Comparison of ENCODE assay signal across 1 cellular context in genomic region chr14:75531660-75532317, GRCh38.
TF ChIP-seq lines count a peak whose summit lies in the region.

No MANE protein-coding gene starts in this region.

TF ChIP-seq in A549, 52 proteins besides CTCF, POLR2A, EP300 and RAD21 (continued from another document):
- TF ChIP-seq REST (IDR thresholded peaks at IDR 0.05) (no peak), PHF8 (IDR thresholded peaks at IDR 0.05; ENCODE audit: borderline replicate concordance, low read depth) (no peak), ZSCAN20 (CRISPR knock-in tag; IDR thresholded peaks at IDR 0.05) (no peak), NPAS2 (CRISPR knock-in tag; IDR thresholded peaks at IDR 0.05; ENCODE audit: borderline replicate concordance) (no peak), RFX5 (IDR thresholded peaks at IDR 0.05) (no peak), USF2 (IDR thresholded peaks at IDR 0.05) (no peak), CEBPB (IDR thresholded peaks at IDR 0.05) (peak; percentile 79 to 84), PBX3 (IDR thresholded peaks at IDR 0.05) (no peak), FOSL2 (IDR thresholded peaks at IDR 0.05) (peak; percentile 77), FOSL2 (CRISPR knock-in tag; IDR thresholded peaks at IDR 0.05) (peak; percentile 90), ZC3H11A (IDR thresholded peaks at IDR 0.05) (no peak), EHMT2 (IDR thresholded peaks at IDR 0.05; ENCODE audit: low read depth) (no peak), TFCP2L1 (CRISPR knock-in tag; IDR thresholded peaks at IDR 0.05) (no peak), ELK1 (IDR thresholded peaks at IDR 0.05; ENCODE audit: low read depth, low read length) (no peak), TP53 (CRISPR knock-in tag; IDR thresholded peaks at IDR 0.05) (no peak), ESRRA (IDR thresholded peaks at IDR 0.05; ENCODE audit: borderline replicate concordance, low read length) (no peak), RCOR1 (IDR thresholded peaks at IDR 0.05; ENCODE audit: low read depth, low read length) (no peak), NR3C1 (IDR thresholded peaks at IDR 0.05) (no peak), HDAC2 (IDR thresholded peaks at IDR 0.05) (no peak), CHD4 (IDR thresholded peaks at IDR 0.05; ENCODE audit: borderline replicate concordance) (no peak), CBX8 (IDR thresholded peaks at IDR 0.05) (no peak), RARB (CRISPR knock-in tag; IDR thresholded peaks at IDR 0.05) (peak; percentile 56; the same call in 1 of the 2 replicates), HOXB5 (CRISPR knock-in tag; IDR thresholded peaks at IDR 0.05) (peak; percentile 24; the same call in 1 of the 2 replicates), SMC3 (IDR thresholded peaks at IDR 0.05) (peak; percentile 46), MAX (IDR thresholded peaks at IDR 0.05) (0 out of 2 replicates have a peak, but pooled peaks have one; percentile 53), CBX2 (IDR thresholded peaks at IDR 0.05; ENCODE audit: borderline replicate concordance, low read depth) (no peak), HOXA7 (CRISPR knock-in tag; IDR thresholded peaks at IDR 0.05) (no peak), MAZ (IDR thresholded peaks at IDR 0.05; ENCODE audit: borderline replicate concordance, low read depth, low read length) (no peak), BCL3 (IDR thresholded peaks at IDR 0.05) (peak; percentile 91; the same call in 2 of the 3 replicates), JUN (IDR thresholded peaks at IDR 0.05) (peak; percentile 95 to 97; a peak in 4 of 5 replicates), MAFK (IDR thresholded peaks at IDR 0.05; ENCODE audit: partially characterized antibody) (no peak), NFE2L2 (conservative IDR thresholded peaks at IDR 0.05; ENCODE audit: low read length) (no peak), GATA3 (IDR thresholded peaks at IDR 0.05; ENCODE audit: borderline replicate concordance) (peak; percentile 89), ZNF302 (CRISPR knock-in tag; IDR thresholded peaks at IDR 0.05) (no peak), HEYL (CRISPR knock-in tag; IDR thresholded peaks at IDR 0.05) (no peak), MYC (IDR thresholded peaks at IDR 0.05; ENCODE audit: borderline replicate concordance, low read length) (no peak), HOXB13 (CRISPR knock-in tag; IDR thresholded peaks at IDR 0.05; ENCODE audit: low read depth) (peak; percentile 65; the same call in 1 of the 2 replicates), EHF (CRISPR knock-in tag; IDR thresholded peaks at IDR 0.05) (no peak), ATOH8 (CRISPR knock-in tag; IDR thresholded peaks at IDR 0.05; ENCODE audit: low read depth) (0 out of 2 replicates have a peak, but pooled peaks have one; percentile 3), KDM1A (IDR thresholded peaks at IDR 0.05; ENCODE audit: low read depth) (no peak), FOXS1 (CRISPR knock-in tag; IDR thresholded peaks at IDR 0.05) (no peak), E2F6 (IDR thresholded peaks at IDR 0.05; ENCODE audit: borderline replicate concordance, low read depth) (no peak), RNF2 (IDR thresholded peaks at IDR 0.05; ENCODE audit: borderline replicate concordance, low read depth) (no peak), FOSB (CRISPR knock-in tag; IDR thresholded peaks at IDR 0.05) (no peak; the same call in 1 of the 2 replicates), SREBF2 (IDR thresholded peaks at IDR 0.05) (no peak), KDM5A (IDR thresholded peaks at IDR 0.05) (no peak), BHLHE40 (IDR thresholded peaks at IDR 0.05; ENCODE audit: low read depth, low read length) (no peak), HMGXB4 (CRISPR knock-in tag; IDR thresholded peaks at IDR 0.05; ENCODE audit: borderline replicate concordance) (no peak), CHD2 (IDR thresholded peaks at IDR 0.05; ENCODE audit: low read length, partially characterized antibody) (no peak), ZFP36 (IDR thresholded peaks at IDR 0.05; ENCODE audit: borderline replicate concordance, partially characterized antibody) (no peak)
